8 cellular contexts compared by ENCODE assay signal in genomic region chrX:24025741-24026402, GRCh38. TPM values are rescaled to one million over a fixed set of nuclear protein-coding genes. Genes with fewer than 3 reads are reported as not detected.
DNase-seq lines count a peak whose midpoint lies in the region; ATAC-seq, FAIRE-seq and TF ChIP-seq lines count a peak whose summit lies in the region.

No MANE protein-coding gene starts in this region.

- peak; percentile 17 for ATAC-seq in HG03378 (IDR thresholded peaks at IDR 0.05; ENCODE audit: unreplicated experiment)
- ATAC-seq in mucosa of descending colon: peak; percentile 42

- no peak for TF ChIP-seq CTCF in mucosa of descending colon (IDR thresholded peaks at IDR 0.05)
- TF ChIP-seq CTCF in GM20000 (IDR thresholded peaks at IDR 0.05; ENCODE audit: extremely low read depth, missing control alignments): no peak

- no peaks in the 10 kb centered on the region for H3K9me3 ChIP-seq in mucosa of descending colon

- no peaks in the 10 kb centered on the region for H3K36me3 ChIP-seq in mucosa of descending colon (ENCODE audit: low read depth)

- peak; percentile 94 for FAIRE-seq in GM19239 (lab: Jason Lieb, UNC)

- DNase-seq in COR-L47 (lab: John Stamatoyannopoulos, UW): peak; percentile 33
- no peak for DNase-seq in GM19239 (ENCODE audit: insufficient read length, low spot score)
- peak; percentile 36 for DNase-seq in RPMI8226
- DNase-seq in effector CD8-positive, alpha-beta T cell (lab: John Stamatoyannopoulos, UW): peak; percentile 32
- no peak for DNase-seq in mucosa of descending colon
- peak; percentile 45 for DNase-seq in ureter (ENCODE audit: low spot score)
- no peak for DNase-seq in GM20000 (ENCODE audit: low spot score)

- intact Hi-C loops in mucosa of descending colon (cut with DNase I, micrococcal nuclease): no loop called here

- peak overlapping the region; percentile 22 for H3K4me3 ChIP-seq in mucosa of descending colon

- no peaks in the 10 kb centered on the region for H3K4me1 ChIP-seq in mucosa of descending colon (ENCODE audit: low read depth)

RNA-seq across cellular contexts. Expression of gene KLHL15, which starts 1.1 kb away (rescaled TPM):
- total RNA-seq in mucosa of descending colon (1 to 10 TPM; 3.3 to 9.7 (median 3.4) TPM), ureter (7.8 TPM)

RNA-seq across cellular contexts. Expression of gene EIF2S3, which starts 28.9 kb away (rescaled TPM):
- total RNA-seq in mucosa of descending colon (100 to 1,000 TPM; 113 to 157 (median 136) TPM), ureter (215 TPM)

Comparison
In these comparisons a context has a peak if more than half of its experiments do, and no peak if none do; other contexts are left out.
1. DNase-seq: peak in COR-L47 (single experiment), RPMI8226 (single experiment), effector CD8-positive, alpha-beta T cell (single experiment) and ureter (single experiment); none in GM19239 (single experiment), mucosa of descending colon (0 of 3) and GM20000 (single experiment).